Comparison of ENCODE assay signal across 33 cellular contexts in genomic region chr22:28967969-28968368, GRCh38.
"Had no signal": no experiment of that assay in that cellular context is flagged by ENCODE, and none has a peak within 500 bp of the region (broad histone marks: within the 10 kb centered on the region; RNA-seq: fewer than 3 reads in every experiment).

No MANE protein-coding gene starts in this region.

- FAIRE-seq: astrocyte, bronchial epithelial cell had no signal

- H3K27me3 ChIP-seq: adrenal gland, ascending aorta, body of pancreas, brain microvascular endothelial cell, breast epithelium, cardiac muscle cell had no signal

- H3K9me3 ChIP-seq: adrenal gland, ascending aorta, body of pancreas, breast epithelium had no signal

- H3K36me3 ChIP-seq: adrenal gland, ascending aorta, brain microvascular endothelial cell, breast epithelium, cardiac muscle cell had no signal

- DNase-seq: activated effector memory CD4-positive, alpha-beta T cell treated with anti-CD3 and anti-CD28 coated beads, Interleukin-2, amount 50 U/mL, for 16 hours; activated effector memory CD4-positive, alpha-beta T cell treated with Interleukin-2 at 50 U/mL for 16 hours; activated gamma-delta T cell; activated gamma-delta T cell treated with Interleukin-2 at 50 U/mL for 16 hours; activated naive CD4-positive, alpha-beta T cell; activated naive CD4-positive, alpha-beta T cell treated with anti-CD3 and anti-CD28 coated beads for 36 hours; activated naive CD4-positive, alpha-beta T cell treated with anti-CD3 and anti-CD28 coated beads, Interleukin-2, amount 10 ng/mL, durations not matched to agents 7 days and 5 days; activated naive CD4-positive, alpha-beta T cell treated with anti-CD3 and anti-CD28 coated beads, Interleukin-2, amount 50 U/mL, for 16 hours; activated naive CD4-positive, alpha-beta T cell treated with Interleukin-2 at 50 U/mL for 16 hours; activated naive CD8-positive, alpha-beta T cell treated with anti-CD3 and anti-CD28 coated beads for 36 hours; activated naive CD8-positive, alpha-beta T cell treated with anti-CD3 and anti-CD28 coated beads, Interleukin-2, amount 10 ng/mL, durations not matched to agents 7 days and 5 days; activated naive CD8-positive, alpha-beta T cell treated with anti-CD3 and anti-CD28 coated beads, Interleukin-2, amount 50 U/mL, for 24 hours; activated T-cell treated with anti-CD3 and anti-CD28 coated beads, Interleukin-2, amount 50 U/mL, for 24 hours; activated T-cell treated with anti-CD3 and anti-CD28 coated beads, Interleukin-2, amount 50 U/mL, for 4 hours; activated T-cell treated with anti-CD3 and anti-CD28 coated beads, Interleukin-2, amount 50 U/mL, for 48 hours; activated T-cell treated with anti-CD3 and anti-CD28 coated beads, Interleukin-2, amount 50 U/mL, for 72 hours; adrenal gland; amniotic stem cell; amygdala; anterior cingulate cortex; aorta; body of pancreas; brain microvascular endothelial cell; caudate nucleus; central memory CD4-positive, alpha-beta T cell; cerebellar nuclear complex had no signal

- ATAC-seq: activated naive CD4-positive, alpha-beta T cell treated with anti-CD3 and anti-CD28 coated beads, Interleukin-2, amount 50 U/mL, for 72 hours; activated naive CD8-positive, alpha-beta T cell treated with anti-CD3 and anti-CD28 coated beads, Interleukin-2, amount 50 U/mL, for 24 hours; activated T-cell treated with anti-CD3 and anti-CD28 coated beads, Interleukin-2, amount 50 U/mL, for 4 hours; activated T-cell treated with anti-CD3 and anti-CD28 coated beads, Interleukin-2, amount 50 U/mL, for 72 hours; activated T-helper 17 cell treated with anti-CD3 and anti-CD28 coated beads, Interleukin-2, amount 50 U/mL, for 72 hours; body of pancreas had no signal

- H3K4me3 ChIP-seq: adrenal gland, ascending aorta, body of pancreas, breast epithelium, cardiac muscle cell had no signal

- H3K4me1 ChIP-seq: ascending aorta, breast epithelium had no signal

- H3K27ac ChIP-seq: adrenal gland, ascending aorta, body of pancreas, brain microvascular endothelial cell, breast epithelium had no signal
